Comparison of ENCODE assay signal across 8 cellular contexts in genomic region chr2:27081984-27082772, GRCh38. TPM values are rescaled to one million over a fixed set of nuclear protein-coding genes. Genes with fewer than 3 reads are reported as not detected.
A peak's percentile ranks its signal among the peaks of the same experiment; 100 is the strongest.
DNase-seq lines count a peak whose midpoint lies in the region; TF ChIP-seq lines count a peak whose summit lies in the region.

No MANE protein-coding gene starts in this region.

- BruUV-seq in Calu3 (replicated peaks; lab: Mats Ljungman, UMichigan) = no TSS peak

- no peaks in the 10 kb centered on the region for H3K9me3 ChIP-seq in endodermal cell (ENCODE audit: control insufficient read depth, low read length)

- TF ChIP-seq CTCF in dorsolateral prefrontal cortex (IDR thresholded peaks at IDR 0.05 in 54 of 56, conservative IDR thresholded peaks at IDR 0.05 in 2 of 56; ENCODE audit: low read depth in 1 of 56, partially characterized antibody in 56 of 56) (no peak), osteocyte (IDR thresholded peaks at IDR 0.05) (no peak), Calu3 (IDR thresholded peaks at IDR 0.05; ENCODE audit: unreplicated experiment) (no peak), endodermal cell (conservative IDR thresholded peaks at IDR 0.05) (no peak)

- peak overlapping the region in 5 of 59 donors; percentile 35 to 55 (median 41) for H3K4me3 ChIP-seq in dorsolateral prefrontal cortex
- peak overlapping the region; percentile 82 for H3K4me3 ChIP-seq in rectal smooth muscle tissue (ENCODE audit: low read length)
- no peak overlapping the region for H3K4me3 ChIP-seq in endodermal cell (ENCODE audit: low read length)

- H3K4me3 Mint-ChIP-seq in osteocyte (ENCODE audit: unreplicated experiment) = no peak overlapping the region
- H3K4me3 Mint-ChIP-seq in Calu3 (ENCODE audit: low read depth, unreplicated experiment) = no peak overlapping the region
- H3K4me3 Mint-ChIP-seq in endodermal cell = no peak overlapping the region

- H3K4me1 Mint-ChIP-seq in osteocyte (ENCODE audit: unreplicated experiment) = peaks cover 54% of the 10 kb centered on the region
- H3K4me1 Mint-ChIP-seq in Calu3 (ENCODE audit: low read depth, unreplicated experiment) = peaks cover 17% of the 10 kb centered on the region
- H3K4me1 Mint-ChIP-seq in endodermal cell = peaks cover 14% of the 10 kb centered on the region

- in situ Hi-C loops in G401 (cut with HindIII; ENCODE audit: low sequenced_read_pairs) = no loop called here

- no peak overlapping the region for H3K27ac Mint-ChIP-seq in osteocyte (ENCODE audit: unreplicated experiment)
- H3K27ac Mint-ChIP-seq in Calu3 (ENCODE audit: unreplicated experiment) = no peak overlapping the region
- no peak overlapping the region for H3K27ac Mint-ChIP-seq in endodermal cell

- intact Hi-C loops in dorsolateral prefrontal cortex (cut with DNase I) = loop anchor here in 1 of 2 donors (5.0 kb wide), 1 partner anchor 50 kb away; the partner anchor contains the start of gene PREB
- intact Hi-C loops in Calu3 (cut with micrococcal nuclease; ENCODE audit: unreplicated experiment) = no loop called here

- H3K9me3 Mint-ChIP-seq in osteocyte (ENCODE audit: unreplicated experiment) (no peaks in the 10 kb centered on the region), Calu3 (ENCODE audit: low read depth, unreplicated experiment) (no peaks in the 10 kb centered on the region), endodermal cell (no peaks in the 10 kb centered on the region)

- H3K36me3 ChIP-seq in rectal smooth muscle tissue (ENCODE audit: control insufficient read depth, insufficient read depth, low read length) (peaks cover 2% of the 10 kb centered on the region), endodermal cell (ENCODE audit: control insufficient read depth, insufficient read depth, low read length) (no peaks in the 10 kb centered on the region)

- H3K27me3 ChIP-seq in dorsolateral prefrontal cortex = no peaks in the 10 kb centered on the region
- H3K27me3 ChIP-seq in rectal smooth muscle tissue (ENCODE audit: control insufficient read depth, insufficient read depth, low read length) = no peaks in the 10 kb centered on the region
- peaks cover 6% of the 10 kb centered on the region for H3K27me3 ChIP-seq in endodermal cell (ENCODE audit: control insufficient read depth, insufficient read depth, low read length, poor library complexity, severe bottlenecking)

- peak; percentile 68 for DNase-seq in G401 (ENCODE audit: low spot score)
- DNase-seq in NOMO-1 treated with dmso at 0.1 percent for 144 hours (lab: John Stamatoyannopoulos, UW; ENCODE audit: unreplicated experiment) = peak; percentile 24
- DNase-seq in dorsolateral prefrontal cortex = peak in 1 of 10 donors; percentile 62
- DNase-seq in GM19238 (ENCODE audit: insufficient read length, low spot score) = no peak
- no peak for DNase-seq in osteocyte (ENCODE audit: extremely low spot score, unreplicated experiment)
- no peak for DNase-seq in Calu3
- no peak for DNase-seq in endodermal cell

- H3K27me3 Mint-ChIP-seq in osteocyte (ENCODE audit: unreplicated experiment) = no peaks in the 10 kb centered on the region
- H3K27me3 Mint-ChIP-seq in Calu3 (ENCODE audit: unreplicated experiment) = peaks cover 20% of the 10 kb centered on the region
- peaks cover 13% of the 10 kb centered on the region for H3K27me3 Mint-ChIP-seq in endodermal cell (ENCODE audit: insufficient read depth)

- H3K27ac ChIP-seq in dorsolateral prefrontal cortex (peak overlapping the region in 41 of 59 donors; percentile 12 to 88 (median 77)), rectal smooth muscle tissue (ENCODE audit: low read depth, low read length) (peak overlapping the region; percentile 84), endodermal cell (ENCODE audit: low read depth, low read length) (no peak overlapping the region)

- H3K9ac ChIP-seq in rectal smooth muscle tissue (ENCODE audit: low read length) (no peak overlapping the region), endodermal cell (ENCODE audit: extremely low read depth, low read length, poor library complexity, severe bottlenecking) (no peak overlapping the region)

- peaks cover 4% of the 10 kb centered on the region for H3K36me3 Mint-ChIP-seq in osteocyte (ENCODE audit: unreplicated experiment)
- peaks cover 24% of the 10 kb centered on the region for H3K36me3 Mint-ChIP-seq in Calu3 (ENCODE audit: insufficient read depth, unreplicated experiment)
- H3K36me3 Mint-ChIP-seq in endodermal cell (ENCODE audit: low read depth) = no peaks in the 10 kb centered on the region

- CTCF ChIA-PET in Calu3 (lab: Charles Lee) = interaction anchor here (0.6 to 1.4 kb wide), 3 partner anchors 11 to 82 kb away, joined by 3 to 8 read pairs (median 4); partner anchors contain the start of genes AGBL5 and OST4

- 94 to 97% methylated on average over 36 to 38 of the region's 38 CpGs for WGBS in endodermal cell (ENCODE audit: insufficient coverage in 1 of 2, insufficient read length in 1 of 2), 2 experiments

- peaks cover 38% of the 10 kb centered on the region for H3K4me1 ChIP-seq in rectal smooth muscle tissue (ENCODE audit: control insufficient read depth, insufficient read depth, low read length)
- no peaks in the 10 kb centered on the region for H3K4me1 ChIP-seq in endodermal cell (ENCODE audit: control insufficient read depth, insufficient read depth, low read length)

RNA-seq across cellular contexts. Expression of gene EMILIN1, which starts 3.8 kb away (rescaled TPM):
- total RNA-seq in G401 (2014; rRNA removed; shearing (Covaris generic)) = 2.3 and 3.9 TPM in 2 replicates
- 10 to 100 TPM in 23 of 120 experiments, 1 to 10 TPM in 97; 3.2 to 19.4 (median 7.4) TPM for total RNA-seq in dorsolateral prefrontal cortex
- 206 and 212 TPM in 2 replicates for total RNA-seq in osteocyte
- total RNA-seq in Calu3 (2022) = 0.12 and 0.19 TPM in 2 replicates
- total RNA-seq in endodermal cell = 1 to 10 TPM; 1.9 to 2.1 TPM
- 11.8 TPM for polyA plus RNA-seq in endodermal cell (2013, experiment 1 of 2)
- polyA plus RNA-seq in endodermal cell (2013, experiment 2 of 2) = 15.3 TPM

RNA-seq across cellular contexts. Expression of gene KHK, which starts 4.4 kb away (rescaled TPM):
- total RNA-seq in G401 (2014; rRNA removed; shearing (Covaris generic)) = 2.4 and 7.3 TPM in 2 replicates
- total RNA-seq in dorsolateral prefrontal cortex (10 to 100 TPM in 119 of 120 experiments, 1 to 10 TPM in 1; 8.0 to 24.7 (median 16.7) TPM), osteocyte (2.0 and 2.4 TPM in 2 replicates), Calu3 (2022) (2.0 and 4.2 TPM in 2 replicates), endodermal cell (1 to 10 TPM; 3.3 to 3.9 TPM)
- polyA plus RNA-seq in endodermal cell (2013, experiment 1 of 2) = 2.9 TPM
- 2.6 TPM for polyA plus RNA-seq in endodermal cell (2013, experiment 2 of 2)

RNA-seq across cellular contexts. Expression of gene OST4, which starts 10.7 kb away (rescaled TPM):
- total RNA-seq in G401 (2014; rRNA removed; shearing (Covaris generic)) = 339 and 392 TPM in 2 replicates
- total RNA-seq in dorsolateral prefrontal cortex = 100 to 1,000 TPM in 85 of 120 experiments, 10 to 100 TPM in 35; 62.3 to 158 (median 110) TPM
- total RNA-seq in osteocyte = 369 and 380 TPM in 2 replicates
- 163 and 172 TPM in 2 replicates for total RNA-seq in Calu3 (2022)
- 100 to 1,000 TPM; 290 to 311 TPM for total RNA-seq in endodermal cell
- polyA plus RNA-seq in endodermal cell (2013, experiment 1 of 2) = 206 TPM
- polyA plus RNA-seq in endodermal cell (2013, experiment 2 of 2) = 204 TPM

RNA-seq across cellular contexts. Expression of gene AGBL5, which starts 30.7 kb away (rescaled TPM):
- total RNA-seq in G401 (2014; rRNA removed; shearing (Covaris generic)) = 59.4 and 68.2 TPM in 2 replicates
- total RNA-seq in dorsolateral prefrontal cortex (10 to 100 TPM; 11.3 to 22.7 (median 15.9) TPM), osteocyte (23.4 and 23.9 TPM in 2 replicates), Calu3 (2022) (20.2 and 25.2 TPM in 2 replicates), endodermal cell (10 to 100 TPM; 56.9 to 76.1 TPM)
- 72.2 TPM for polyA plus RNA-seq in endodermal cell (2013, experiment 1 of 2)
- polyA plus RNA-seq in endodermal cell (2013, experiment 2 of 2) = 70.4 TPM

RNA-seq across cellular contexts. Expression of gene CGREF1, which starts 36.8 kb away (rescaled TPM):
- 1.3 and 11.3 TPM in 2 replicates for total RNA-seq in G401 (2014; rRNA removed; shearing (Covaris generic))
- total RNA-seq in dorsolateral prefrontal cortex = 10 to 100 TPM; 16.0 to 66.6 (median 43.0) TPM
- 1.2 and 1.9 TPM in 2 replicates for total RNA-seq in osteocyte
- 3.7 and 9.3 TPM in 2 replicates for total RNA-seq in Calu3 (2022)
- total RNA-seq in endodermal cell = under 1 TPM; 0.20 to 0.33 TPM
- 2.0 TPM for polyA plus RNA-seq in endodermal cell (2013, experiment 1 of 2)
- polyA plus RNA-seq in endodermal cell (2013, experiment 2 of 2) = 1.4 TPM

Comparison
In these comparisons a context has a peak if more than half of its experiments do, and no peak if none do; other contexts are left out.
1. DNase-seq: peak in G401 (single experiment) and NOMO-1 treated with dmso at 0.1 percent for 144 hours (single experiment); none in GM19238 (single experiment), osteocyte (single experiment), Calu3 (single experiment) and endodermal cell (single experiment).
2. RNA of gene EMILIN1, which starts 3.8 kb away (total RNA-seq): 206 to 212 TPM in osteocyte; 3.2 to 19.4 TPM in dorsolateral prefrontal cortex, 2.3 to 3.9 TPM in G401, 1.9 to 2.1 TPM in endodermal cell and 0.12 to 0.19 TPM in Calu3; every median in the first group is over 10 times any median in the second.